10 cellular contexts compared by ENCODE assay signal in genomic region chr10:101287922-101288638, GRCh38. TPM values are rescaled to one million over a fixed set of nuclear protein-coding genes. Genes with fewer than 3 reads are reported as not detected.
A peak's percentile ranks its signal among the peaks of the same experiment; 100 is the strongest.
DNase-seq lines count a peak whose midpoint lies in the region; ATAC-seq and TF ChIP-seq lines count a peak whose summit lies in the region.
"Had no signal": no experiment of that assay in that cellular context is flagged by ENCODE, and none has a peak within 500 bp of the region (broad histone marks: within the 10 kb centered on the region; RNA-seq: fewer than 3 reads in every experiment).

No MANE protein-coding gene starts in this region.

- no peak for ATAC-seq in HG03378 (IDR thresholded peaks at IDR 0.05; ENCODE audit: unreplicated experiment)
- ATAC-seq in HG02970 (IDR thresholded peaks at IDR 0.05; ENCODE audit: low FRiP score, unreplicated experiment): no peak
- ATAC-seq in GM21737 (IDR thresholded peaks at IDR 0.05; ENCODE audit: unreplicated experiment): no peak

- DNase-seq in EH (ENCODE audit: low read depth): peak; percentile 44
- no peak for DNase-seq in LNCaP clone FGC (ENCODE audit: low read depth)
- no peak for DNase-seq in astrocyte of the spinal cord (ENCODE audit: low read depth, low spot score)
- peak; percentile 46 to 68 for DNase-seq in lung microvascular endothelial cell (ENCODE audit: low read depth in 2 of 2)
- no peak for DNase-seq in NCI-H774 (lab: John Stamatoyannopoulos, UW)
- DNase-seq: activated CD4-positive, CD25-positive, alpha-beta regulatory T cell treated with anti-CD3 and anti-CD28 coated beads, Interleukin-2, amount 50 U/mL, for 72 hours; stimulated activated naive CD4-positive, alpha-beta T cell had no signal

- in situ Hi-C loops in astrocyte of the spinal cord (cut with HindIII; ENCODE audit: low sequenced_read_pairs): no loop called here

- H3K4me3 ChIP-seq in LNCaP clone FGC (ENCODE audit: low read depth, low read length): no peak overlapping the region
- no peak overlapping the region for H3K4me3 ChIP-seq in astrocyte of the spinal cord (ENCODE audit: low read depth, low read length)

- peak; percentile 31 for TF ChIP-seq CTCF in LNCaP clone FGC (IDR thresholded peaks at IDR 0.05; ENCODE audit: control insufficient read depth, extremely low read depth, insufficient read depth)
- TF ChIP-seq CTCF in astrocyte of the spinal cord (IDR thresholded peaks at IDR 0.05; ENCODE audit: low read depth, low read length): peak; percentile 55

RNA-seq across cellular contexts. Expression of gene LBX1, which starts 58.8 kb away (rescaled TPM):
- total RNA-seq in lung microvascular endothelial cell: not detected in 2 replicates

Comparison
In these comparisons a context has a peak if more than half of its experiments do, and no peak if none do; other contexts are left out.
1. DNase-seq: peak in EH (single experiment) and lung microvascular endothelial cell (2 of 2); none in LNCaP clone FGC (single experiment), astrocyte of the spinal cord (single experiment) and NCI-H774 (single experiment).